ENCODE assay signal across 17 cellular contexts in the genomic region with DNA sequence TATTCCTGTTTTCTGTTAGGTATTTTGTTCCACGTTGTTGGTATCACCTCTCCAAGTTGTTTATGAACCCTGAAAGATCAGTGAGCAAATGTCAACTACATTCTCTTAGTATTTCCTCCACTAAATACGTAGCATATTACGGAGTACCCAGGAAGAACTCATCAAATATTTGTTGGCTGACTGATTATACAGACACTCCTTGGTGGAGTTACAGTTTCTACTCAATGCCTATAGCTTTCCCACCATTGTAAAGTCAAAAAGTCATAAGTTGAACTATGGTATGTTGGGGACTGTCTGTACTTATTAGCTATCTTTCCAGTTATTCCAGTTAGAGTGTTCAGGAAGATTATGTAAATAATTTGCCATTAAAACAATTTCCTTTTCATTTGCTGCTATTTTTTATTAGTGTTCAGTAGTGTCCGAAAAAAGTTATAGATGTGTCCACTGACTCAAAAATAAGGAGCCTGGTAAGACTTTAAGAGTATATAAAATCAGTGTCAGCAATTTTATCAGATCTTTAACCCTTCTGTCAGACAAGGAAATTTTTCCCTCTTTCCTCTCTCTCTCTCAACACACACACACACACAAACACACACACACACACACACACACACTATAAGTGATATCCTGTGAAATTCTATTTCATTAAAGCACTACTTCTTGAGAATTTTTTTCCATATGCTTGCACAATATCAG.
"Had no signal": no experiment of that assay in that cellular context is flagged by ENCODE, and none has a peak within 500 bp of the region (broad histone marks: within the 10 kb centered on the region; RNA-seq: fewer than 3 reads in every experiment).

No MANE protein-coding gene starts in this region.

- H3K4me3 ChIP-seq: cardiac muscle cell, pancreas, psoas muscle, right atrium auricular region, thyroid gland had no signal

- DNase-seq: activated CD4-positive, alpha-beta memory T cell treated with anti-CD3 and anti-CD28 coated beads, Interleukin-2, amount 10 ng/mL, durations not matched to agents 7 days and 5 days; activated CD4-positive, alpha-beta T cell treated with anti-CD3 and anti-CD28 coated beads, Interleukin-2, amount 10 ng/mL, durations not matched to agents 24 days and 14 days; activated effector memory CD4-positive, alpha-beta T cell treated with Interleukin-2 at 50 U/mL for 16 hours; activated naive CD4-positive, alpha-beta T cell treated with anti-CD3 and anti-CD28 coated beads for 36 hours; activated T-cell treated with anti-CD3 and anti-CD28 coated beads, Interleukin-2, amount 50 U/mL, for 72 hours; amygdala; erythroblast; foreskin melanocyte; hippocampal formation; nephron progenitor cell; pancreas; psoas muscle; stimulated activated CD4-positive, alpha-beta T cell treated with anti-CD3 and anti-CD28 coated beads, Interleukin-12 subunit alpha, Interleukin-12 subunit beta, amount 100 ng/mL, for 4 hours; substantia nigra; thyroid gland had no signal

- H3K9me3 ChIP-seq: pancreas, psoas muscle, right atrium auricular region, thyroid gland had no signal

- ATAC-seq: activated T-cell treated with anti-CD3 and anti-CD28 coated beads, Interleukin-2, amount 50 U/mL, for 72 hours; pancreas; psoas muscle had no signal

- H3K36me3 ChIP-seq: cardiac muscle cell, pancreas, right atrium auricular region, thyroid gland had no signal

- H3K4me1 ChIP-seq: pancreas, right atrium auricular region, thyroid gland had no signal

- H3K27me3 ChIP-seq: cardiac muscle cell, pancreas, right atrium auricular region, thyroid gland had no signal

- FAIRE-seq: pancreas had no signal

- H3K27ac ChIP-seq: cardiac muscle cell, pancreas, psoas muscle, right atrium auricular region, thyroid gland had no signal
